12 cellular contexts compared by ENCODE assay signal in genomic region chr11:125170406-125171031, GRCh38. TPM values are rescaled to one million over a fixed set of nuclear protein-coding genes. Genes with fewer than 3 reads are reported as not detected.
DNase-seq lines count a peak whose midpoint lies in the region; ATAC-seq and TF ChIP-seq lines count a peak whose summit lies in the region.
"Had no signal": no experiment of that assay in that cellular context is flagged by ENCODE, and none has a peak within 500 bp of the region (broad histone marks: within the 10 kb centered on the region; RNA-seq: fewer than 3 reads in every experiment).

No MANE protein-coding gene starts in this region.

- DNase-seq in mesendoderm = peak; percentile 58
- peak; percentile 55 for DNase-seq in testis
- no peak for DNase-seq in NK-92 treated with Interleukin-12 subunit alpha and Interleukin-12 subunit beta, amount 100 ng/mL, for 24 hours (lab: John Stamatoyannopoulos, UW)
- no peak for DNase-seq in activated T-cell treated with anti-CD3 and anti-CD28 coated beads, Interleukin-2, amount 50 U/mL, for 4 hours
- no peak for DNase-seq in NCI-H748 treated with DMSO at 0.1 percent for 48 hours (lab: John Stamatoyannopoulos, UW)
- DNase-seq: cortex of kidney, HCEC 1CT, NCI-H1930, SIG-M5 had no signal

- 47 to 57% methylated on average over 13 of the region's 13 CpGs for WGBS in esophagus, 2 donors
- WGBS in mesendoderm (ENCODE audit: extremely low coverage, insufficient coverage, low lambda C conversion rate) = no CpG with 5 or more reads among the region's 13 CpGs
- 39 to 61% methylated on average over 13 of the region's 13 CpGs for WGBS in testis, 2 donors

- intact Hi-C loops in testis (cut with DNase I; ENCODE audit: low total_unique reads) = no loop called here

- peak overlapping the region; percentile 55 for H3K18ac ChIP-seq in mesendoderm (ENCODE audit: low read length)

- H3K79me2 ChIP-seq in mesendoderm (ENCODE audit: control insufficient read depth, insufficient read depth, low read length) = no peaks in the 10 kb centered on the region

- no peak overlapping the region for H3K4me2 ChIP-seq in mesendoderm (ENCODE audit: low read length)

- H4K5ac ChIP-seq in mesendoderm (ENCODE audit: low read length) = no peak overlapping the region

- no peaks in the 10 kb centered on the region for H3K9me3 ChIP-seq in esophagus (ENCODE audit: control insufficient read depth in 2 of 2, insufficient read depth in 1 of 2, low read depth in 1 of 2, low read length in 1 of 2)
- H3K9me3 ChIP-seq in testis = no peaks in the 10 kb centered on the region

- H3K4me3 Mint-ChIP-seq in activated T-cell treated with anti-CD3 and anti-CD28 coated beads, Interleukin-2, amount 50 U/mL, for 4 hours = no peak overlapping the region

- no peak for ATAC-seq in HG02840 (IDR thresholded peaks at IDR 0.05; ENCODE audit: low FRiP score, unreplicated experiment)
- no peak for ATAC-seq in activated T-cell treated with anti-CD3 and anti-CD28 coated beads, Interleukin-2, amount 50 U/mL, for 4 hours

- H2AK5ac ChIP-seq in mesendoderm (ENCODE audit: low read length) = no peak overlapping the region

- H3K9me3 Mint-ChIP-seq in activated T-cell treated with anti-CD3 and anti-CD28 coated beads, Interleukin-2, amount 50 U/mL, for 4 hours = no peaks in the 10 kb centered on the region

- no peaks in the 10 kb centered on the region for H3K79me1 ChIP-seq in mesendoderm (ENCODE audit: low read length)

- H3K4me1 Mint-ChIP-seq in activated T-cell treated with anti-CD3 and anti-CD28 coated beads, Interleukin-2, amount 50 U/mL, for 4 hours (ENCODE audit: low read depth) = peaks cover 12% of the 10 kb centered on the region

- TF ChIP-seq CTCF in testis (IDR thresholded peaks at IDR 0.05) = no peak

- H4K8ac ChIP-seq in mesendoderm (ENCODE audit: low read depth, low read length) = peak overlapping the region; percentile 81

- H3K4me3 ChIP-seq in esophagus (ENCODE audit: low read depth in 1 of 2, low read length in 2 of 2) (no peak overlapping the region), mesendoderm (ENCODE audit: low read length) (no peak overlapping the region), testis (no peak overlapping the region)

- H2BK15ac ChIP-seq in mesendoderm (replicated peaks; ENCODE audit: low read depth) = peak overlapping the region; percentile 38

- peak overlapping the region; percentile 78 for H3K56ac ChIP-seq in mesendoderm (ENCODE audit: low read length)

- H3K36me3 ChIP-seq in esophagus (ENCODE audit: control insufficient read depth in 2 of 2, insufficient read depth in 2 of 2, low read length in 1 of 2) = no peaks in the 10 kb centered on the region
- H3K36me3 ChIP-seq in mesendoderm (ENCODE audit: control insufficient read depth, insufficient read depth, low read length) = no peaks in the 10 kb centered on the region
- no peaks in the 10 kb centered on the region for H3K36me3 ChIP-seq in testis (ENCODE audit: low read depth, missing control alignments)

- peaks cover 74% of the 10 kb centered on the region for H3K27me3 Mint-ChIP-seq in activated T-cell treated with anti-CD3 and anti-CD28 coated beads, Interleukin-2, amount 50 U/mL, for 4 hours (ENCODE audit: low read depth)

- no peak for TF ChIP-seq POLR2A in testis (IDR thresholded peaks at IDR 0.05)

- H3K27ac ChIP-seq in esophagus (ENCODE audit: low read depth in 2 of 2, low read length in 1 of 2) = peak overlapping the region; percentile 0 to 26
- H3K27ac ChIP-seq in mesendoderm (ENCODE audit: low read depth, low read length) = no peak overlapping the region
- H3K27ac ChIP-seq in testis = peak overlapping the region; percentile 26 to 85

- no peaks in the 10 kb centered on the region for H3K36me3 Mint-ChIP-seq in activated T-cell treated with anti-CD3 and anti-CD28 coated beads, Interleukin-2, amount 50 U/mL, for 4 hours (ENCODE audit: insufficient read depth)

- H3K27me3 ChIP-seq in esophagus (ENCODE audit: control insufficient read depth in 1 of 2, insufficient read depth in 2 of 2, low read length in 2 of 2) = no peaks in the 10 kb centered on the region
- no peaks in the 10 kb centered on the region for H3K27me3 ChIP-seq in mesendoderm (ENCODE audit: insufficient read depth, low read length, poor library complexity)
- H3K27me3 ChIP-seq in testis = no peaks in the 10 kb centered on the region

- no peak overlapping the region for H2BK120ac ChIP-seq in mesendoderm (ENCODE audit: low read depth, low read length)

- H3K9ac ChIP-seq in mesendoderm (ENCODE audit: low read length) = peak overlapping the region; percentile 43

- peak overlapping the region; percentile 84 for H3K4ac ChIP-seq in mesendoderm (ENCODE audit: low read depth, low read length)

- no peak overlapping the region for H3K23ac ChIP-seq in mesendoderm (ENCODE audit: low read length)

- H3K4me1 ChIP-seq in esophagus (ENCODE audit: control insufficient read depth in 2 of 2, insufficient read depth in 2 of 2, low read length in 1 of 2) (no peaks in the 10 kb centered on the region), mesendoderm (ENCODE audit: control insufficient read depth, low read depth, low read length) (peaks cover 19% of the 10 kb centered on the region), testis (peaks cover 24% of the 10 kb centered on the region)

- H2BK5ac ChIP-seq in mesendoderm (ENCODE audit: low read length) = peak overlapping the region; percentile 43

TF ChIP-seq in PFSK-1, 5 proteins besides CTCF, POLR2A, EP300 and RAD21:
- TF ChIP-seq TAF1 (IDR thresholded peaks at IDR 0.05; ENCODE audit: borderline replicate concordance, insufficient read depth, low read length) = peak; percentile 74; the same call in 1 of the 2 replicates
- peak in 1 of 2 experiments; percentile 44; a peak in 1 of 4 replicates for TF ChIP-seq REST (IDR thresholded peaks at IDR 0.05; ENCODE audit: insufficient read depth in 1 of 2, low read depth in 2 of 2, low read length in 2 of 2)
- peak; percentile 47; the same call in 1 of the 2 replicates for TF ChIP-seq SIN3A (IDR thresholded peaks at IDR 0.05; ENCODE audit: borderline replicate concordance, insufficient read depth, low read length)
- no peak for TF ChIP-seq POLR2AphosphoS5 (IDR thresholded peaks at IDR 0.05; ENCODE audit: low read depth, low read length)
- TF ChIP-seq FOXP2 (optimal IDR thresholded peaks at IDR 0.05; ENCODE audit: borderline replicate concordance, extremely low read depth, extremely low read length, insufficient read depth) = no peak

RNA-seq across cellular contexts. Expression of gene PKNOX2, which starts 6.0 kb away (rescaled TPM):
- polyA plus RNA-seq in PFSK-1 (2012; ENCODE audit: insufficient read length, low read depth) = 34.1 TPM
- polyA plus RNA-seq in esophagus (under 1 TPM; 0.24 to 0.43 TPM), testis (ENCODE audit: insufficient read depth, low read depth, low replicate concordance) (10.4 TPM)
- polyA plus RNA-seq in mesendoderm (2013, experiment 1 of 2) = 0.46 TPM
- polyA plus RNA-seq in mesendoderm (2013, experiment 2 of 2) = 0.59 TPM
- total RNA-seq in testis = 1 to 10 TPM; 5.5 to 7.3 TPM
- under 1 TPM in 1 of 3 donors, not detected in 2; 0.38 TPM for total RNA-seq in activated T-cell treated with anti-CD3 and anti-CD28 coated beads, Interleukin-2, amount 50 U/mL, for 4 hours

RNA-seq across cellular contexts. Expression of gene TMEM218, which starts 59.1 kb away (rescaled TPM):
- 13.5 TPM for polyA plus RNA-seq in PFSK-1 (2012; ENCODE audit: insufficient read length, low read depth)
- polyA plus RNA-seq in esophagus = 10 to 100 TPM; 11.5 to 18.8 TPM
- polyA plus RNA-seq in mesendoderm (2013, experiment 1 of 2) = 9.3 TPM
- 9.7 TPM for polyA plus RNA-seq in mesendoderm (2013, experiment 2 of 2)
- total RNA-seq in testis = 10 to 100 TPM; 15.1 to 17.2 TPM
- polyA plus RNA-seq in testis (ENCODE audit: insufficient read depth, low read depth, low replicate concordance) = 17.7 TPM
- 10 to 100 TPM; 10.6 to 13.1 (median 12.3) TPM for total RNA-seq in activated T-cell treated with anti-CD3 and anti-CD28 coated beads, Interleukin-2, amount 50 U/mL, for 4 hours

Comparison
In these comparisons a context has a peak if more than half of its experiments do, and no peak if none do; other contexts are left out.
1. DNase-seq: peak in mesendoderm (single experiment) and testis (single experiment); none in NK-92 treated with Interleukin-12 subunit alpha and Interleukin-12 subunit beta, amount 100 ng/mL, for 24 hours (single experiment), activated T-cell treated with anti-CD3 and anti-CD28 coated beads, Interleukin-2, amount 50 U/mL, for 4 hours (single experiment) and NCI-H748 treated with DMSO at 0.1 percent for 48 hours (single experiment).
2. RNA of gene PKNOX2, which starts 6.0 kb away (total RNA-seq): 5.5 to 7.3 TPM in testis; 0.38 TPM in activated T-cell treated with anti-CD3 and anti-CD28 coated beads, Interleukin-2, amount 50 U/mL, for 4 hours; every median in the first group is over 4 times any median in the second.